Comparison of ENCODE assay signal across 12 cellular contexts in genomic region chr19:16645140-16645539, GRCh38.
A peak's percentile ranks its signal among the peaks of the same experiment; 100 is the strongest.
DNase-seq lines count a peak whose midpoint lies in the region.
"Had no signal": no experiment of that assay in that cellular context is flagged by ENCODE, and none has a peak within 500 bp of the region (broad histone marks: within the 10 kb centered on the region; RNA-seq: fewer than 3 reads in every experiment).

No MANE protein-coding gene starts in this region.

- DNase-seq in Ammon's horn (ENCODE audit: low spot score): peak; percentile 90
- peak in 44 of 51 donors; percentile 0 to 82 (median 50) for DNase-seq in hypothalamus (lab: John Stamatoyannopoulos, UW)
- DNase-seq in pons (ENCODE audit: low spot score): peak; percentile 98
- DNase-seq in cerebellar cortex (ENCODE audit: low spot score): no peak
- no peak for DNase-seq in DMS153 (lab: John Stamatoyannopoulos, UW)
- DNase-seq in NCI-H69 (lab: John Stamatoyannopoulos, UW): no peak
- DNase-seq in DMS53 (lab: John Stamatoyannopoulos, UW): no peak
- DNase-seq: GOT3, NCI-H1092, NCI-H1694, NCI-H345 had no signal

- peak overlapping the region; percentile 48 for H3K27ac ChIP-seq in angular gyrus (ENCODE audit: low read depth, low read length)

Comparison
In these comparisons a context has a peak if more than half of its experiments do, and no peak if none do; other contexts are left out.
1. DNase-seq: peak in Ammon's horn (single experiment), hypothalamus (44 of 51) and pons (single experiment); none in cerebellar cortex (single experiment), DMS153 (single experiment), NCI-H69 (single experiment) and DMS53 (single experiment).